ENCODE assay signal across 14 cellular contexts in genomic region chr16:19882186-19882585, GRCh38. TPM values are rescaled to one million over a fixed set of nuclear protein-coding genes. Genes with fewer than 3 reads are reported as not detected.
DNase-seq lines count a peak whose midpoint lies in the region; ATAC-seq, FAIRE-seq and TF ChIP-seq lines count a peak whose summit lies in the region.
"Had no signal": no experiment of that assay in that cellular context is flagged by ENCODE, and none has a peak within 500 bp of the region (broad histone marks: within the 10 kb centered on the region; RNA-seq: fewer than 3 reads in every experiment).

No MANE protein-coding gene starts in this region.

- WGBS in hepatocyte (ENCODE audit: low lambda C conversion rate, missing lambda C conversion rate), result 46% methylated on average over 9 of the region's 9 CpGs
- WGBS in neuronal stem cell (ENCODE audit: extremely low coverage in 2 of 2, insufficient read length in 2 of 2, insufficient replicate concordance in 1 of 2), 2 donors, result no CpG with 5 or more reads among the region's 9 CpGs

- H3K4me2 ChIP-seq in hepatocyte (peak overlapping the region; percentile 98), neuronal stem cell (ENCODE audit: insufficient read depth, low read length, poor library complexity, severe bottlenecking) (peak overlapping the region; percentile 100)

- no peak overlapping the region for H3K4ac ChIP-seq in neuronal stem cell (ENCODE audit: low read length)

- H2BK5ac ChIP-seq in neuronal stem cell (ENCODE audit: low read length), result no peak overlapping the region

- H3K4me1 ChIP-seq in left ventricle myocardium inferior (peaks cover 88% of the 10 kb centered on the region), hepatocyte (ENCODE audit: insufficient read depth) (peaks cover 5% of the 10 kb centered on the region), neuronal stem cell (ENCODE audit: control insufficient read depth in 2 of 2, insufficient read depth in 1 of 2, low read depth in 1 of 2, low read length in 2 of 2) (peaks cover 10 to 19% of the 10 kb centered on the region in 2 donors), vagina (peaks cover 51% of the 10 kb centered on the region)

- peaks cover 19% of the 10 kb centered on the region for H3K4me1 Mint-ChIP-seq in osteocyte (ENCODE audit: unreplicated experiment)

- no peak overlapping the region for H2BK12ac ChIP-seq in neuronal stem cell (ENCODE audit: low read length)

- H3K4me3 ChIP-seq in left ventricle myocardium inferior (peak overlapping the region; percentile 93), hepatocyte (no peak overlapping the region), neuronal stem cell (ENCODE audit: low read length in 2 of 2) (peak overlapping the region in 1 of 2 donors; percentile 91), vagina (peak overlapping the region in 1 of 2 donors; percentile 74)

- H3K79me1 ChIP-seq in neuronal stem cell (ENCODE audit: low read depth, low read length), result peaks cover 4% of the 10 kb centered on the region

- H2BK120ac ChIP-seq in neuronal stem cell (ENCODE audit: low read depth, low read length), result no peak overlapping the region

- H2BK15ac ChIP-seq in neuronal stem cell (ENCODE audit: low read length), result no peak overlapping the region

- H3K27ac Mint-ChIP-seq in osteocyte (ENCODE audit: unreplicated experiment), result no peak overlapping the region
- H3K27ac Mint-ChIP-seq: activated naive CD8-positive, alpha-beta T cell treated with anti-CD3 and anti-CD28 coated beads for 36 hours had no signal

- peaks cover 19% of the 10 kb centered on the region for H3K36me3 ChIP-seq in left ventricle myocardium inferior
- H3K36me3 ChIP-seq in hepatocyte (replicated peaks; ENCODE audit: insufficient read depth, low read depth), result no peaks in the 10 kb centered on the region
- peaks cover 0 to 30% of the 10 kb centered on the region in 2 donors for H3K36me3 ChIP-seq in neuronal stem cell (replicated peaks in 1 of 2; ENCODE audit: control insufficient read depth in 2 of 2, insufficient read depth in 2 of 2, low read length in 2 of 2)
- no peaks in the 10 kb centered on the region for H3K36me3 ChIP-seq in vagina

- H4K20me1 ChIP-seq in hepatocyte (ENCODE audit: insufficient read depth, poor library complexity, severe bottlenecking), result peaks cover 5% of the 10 kb centered on the region

- peak overlapping the region; percentile 97 for H3K27ac ChIP-seq in left ventricle myocardium inferior (replicated peaks)
- no peak overlapping the region for H3K27ac ChIP-seq in hepatocyte
- H3K27ac ChIP-seq in neuronal stem cell (replicated peaks; ENCODE audit: low read length), result no peak overlapping the region
- H3K27ac ChIP-seq in vagina, result peak overlapping the region; percentile 79

- ATAC-seq in Right ventricle myocardium inferior, result no peak

- FAIRE-seq in GM12891 (lab: Jason Lieb, UNC), result no peak
- FAIRE-seq: endometrium had no signal

- H4K91ac ChIP-seq in neuronal stem cell (ENCODE audit: low read depth, low read length, poor library complexity), result no peak overlapping the region

- no peaks in the 10 kb centered on the region for H3K36me3 Mint-ChIP-seq in osteocyte (ENCODE audit: unreplicated experiment)
- H3K36me3 Mint-ChIP-seq: activated naive CD8-positive, alpha-beta T cell treated with anti-CD3 and anti-CD28 coated beads for 36 hours had no signal

- no peak for DNase-seq in left ventricle myocardium inferior
- no peak for DNase-seq in Right ventricle myocardium inferior (ENCODE audit: missing footprints)
- DNase-seq in hepatocyte (ENCODE audit: low spot score), result no peak
- DNase-seq in neuronal stem cell (ENCODE audit: low spot score), result no peak
- no peak for DNase-seq in vagina (ENCODE audit: extremely low spot score in 2 of 2)
- no peak for DNase-seq in GM12891 (ENCODE audit: insufficient read length, low spot score)
- no peak for DNase-seq in osteocyte (ENCODE audit: extremely low spot score, unreplicated experiment)
- DNase-seq in foreskin melanocyte, result no peak
- DNase-seq: activated naive CD8-positive, alpha-beta T cell treated with anti-CD3 and anti-CD28 coated beads for 36 hours; KG1; NCI-H2081 treated with DMSO at 0.1 percent for 48 hours; stimulated activated CD4-positive, alpha-beta T cell treated with anti-CD3 and anti-CD28 coated beads, Interleukin-4, amount 100 ng/mL, for 24 hours had no signal

- H3K9me2 ChIP-seq in hepatocyte (replicated peaks; ENCODE audit: insufficient read depth), result no peaks in the 10 kb centered on the region

- H2AFZ ChIP-seq in hepatocyte, result no peak overlapping the region
- H2AFZ ChIP-seq in neuronal stem cell (ENCODE audit: low read length), result peak overlapping the region; percentile 90

- H3K23ac ChIP-seq in neuronal stem cell (ENCODE audit: low read depth, low read length, poor library complexity), result no peak overlapping the region

- no peak overlapping the region for H4K8ac ChIP-seq in neuronal stem cell (ENCODE audit: low read depth, low read length)

- H3K79me2 ChIP-seq in hepatocyte, result peaks cover 61% of the 10 kb centered on the region

- peaks cover 27% of the 10 kb centered on the region for H3K27me3 Mint-ChIP-seq in osteocyte (ENCODE audit: unreplicated experiment)

- no peaks in the 10 kb centered on the region for H3K27me3 ChIP-seq in left ventricle myocardium inferior (ENCODE audit: low read depth)
- H3K27me3 ChIP-seq in hepatocyte, result no peaks in the 10 kb centered on the region
- no peaks in the 10 kb centered on the region for H3K27me3 ChIP-seq in neuronal stem cell (ENCODE audit: control insufficient read depth in 3 of 3, insufficient read depth in 3 of 3, low read depth in 1 of 3, low read length in 3 of 3)
- no peaks in the 10 kb centered on the region for H3K27me3 ChIP-seq in vagina

- peak overlapping the region; percentile 49 for H3K18ac ChIP-seq in neuronal stem cell (ENCODE audit: low read length)

- H3K14ac ChIP-seq in neuronal stem cell (ENCODE audit: low read length), result no peak overlapping the region

- H3K9me3 ChIP-seq in left ventricle myocardium inferior (replicated peaks), result no peaks in the 10 kb centered on the region
- H3K9me3 ChIP-seq in hepatocyte (ENCODE audit: low read depth), result no peaks in the 10 kb centered on the region
- H3K9me3 ChIP-seq in neuronal stem cell (replicated peaks in 1 of 2; ENCODE audit: control insufficient read depth in 2 of 2, insufficient read depth in 1 of 2, low read depth in 1 of 2, low read length in 2 of 2), result peaks cover 4 to 7% of the 10 kb centered on the region in 2 donors
- no peaks in the 10 kb centered on the region for H3K9me3 ChIP-seq in vagina

- no peak for TF ChIP-seq CTCF in left ventricle myocardium inferior (IDR thresholded peaks at IDR 0.05; ENCODE audit: borderline replicate concordance)
- TF ChIP-seq CTCF in hepatocyte (IDR thresholded peaks at IDR 0.05; ENCODE audit: poor library complexity), result no peak
- TF ChIP-seq CTCF in vagina (IDR thresholded peaks at IDR 0.05), result no peak
- TF ChIP-seq CTCF in osteocyte (IDR thresholded peaks at IDR 0.05), result no peak

- H2AK5ac ChIP-seq in neuronal stem cell (ENCODE audit: low read depth, low read length), result no peak overlapping the region

- H3K9me3 Mint-ChIP-seq in osteocyte (ENCODE audit: unreplicated experiment), result no peaks in the 10 kb centered on the region
- H3K9me3 Mint-ChIP-seq: activated naive CD8-positive, alpha-beta T cell treated with anti-CD3 and anti-CD28 coated beads for 36 hours had no signal

- TF ChIP-seq POLR2A in vagina (IDR thresholded peaks at IDR 0.05), result no peak
- TF ChIP-seq POLR2A in GM12891 (IDR thresholded peaks at IDR 0.05; ENCODE audit: low read depth, low read length), result no peak

- intact Hi-C loops in left ventricle myocardium inferior (cut with micrococcal nuclease) (loop anchor here (10.0 kb wide), 1 partner anchor 247 kb away; no protein-coding TSS in a partner anchor), Right ventricle myocardium inferior (cut with DNase I) (loop anchor here (2.0 to 5.0 kb wide), 4 partner anchors 40 to 215 kb away; partner anchors contain the start of genes IQCK and KNOP1), vagina (cut with DNase I) (loop anchor here (5.0 kb wide), 2 partner anchors 165 to 185 kb away; partner anchors contain the start of genes IQCK and KNOP1)

- no peak overlapping the region for H3K4me3 Mint-ChIP-seq in osteocyte (ENCODE audit: unreplicated experiment)
- H3K4me3 Mint-ChIP-seq: activated naive CD8-positive, alpha-beta T cell treated with anti-CD3 and anti-CD28 coated beads for 36 hours had no signal

- no peak overlapping the region for H3K9ac ChIP-seq in neuronal stem cell (ENCODE audit: low read depth, low read length, poor library complexity)

TF ChIP-seq in GM12891, 5 proteins besides CTCF, POLR2A, EP300 and RAD21:
- TF ChIP-seq SPI1 (IDR thresholded peaks at IDR 0.05; ENCODE audit: low read depth, low read length) (no peak), POU2F2 (IDR thresholded peaks at IDR 0.05; ENCODE audit: low read depth, low read length) (no peak), PAX5 (IDR thresholded peaks at IDR 0.05; ENCODE audit: insufficient read depth, low read length, severe bottlenecking) (no peak)

RNA-seq across cellular contexts. Expression of gene GPRC5B, which starts 2.5 kb away (rescaled TPM):
- 82.3 TPM for total RNA-seq in left ventricle myocardium inferior
- total RNA-seq in Right ventricle myocardium inferior, result 90.0 TPM
- total RNA-seq in hepatocyte, result 34.1 and 36.2 TPM in 2 replicates
- 63.4 and 73.1 TPM in 2 replicates for polyA plus RNA-seq in hepatocyte
- 53.1 TPM for polyA plus RNA-seq in neuronal stem cell (2013, experiment 1 of 2)
- 56.8 TPM for polyA plus RNA-seq in neuronal stem cell (2013, experiment 2 of 2)
- total RNA-seq in vagina, result 44.7 TPM
- polyA plus RNA-seq in GM12891 (2012; ENCODE audit: low read depth, missing spikeins), result 0.09 TPM
- 0.46 and 0.76 TPM in 2 replicates for total RNA-seq in osteocyte
- total RNA-seq: OCI-LY7 had no signal

Comparison
In these comparisons a context has a peak if more than half of its experiments do, and no peak if none do; other contexts are left out.
1. H3K27ac ChIP-seq: peak in left ventricle myocardium inferior (single experiment) and vagina (single experiment); none in hepatocyte (single experiment) and neuronal stem cell (single experiment).
2. RNA of gene GPRC5B, which starts 2.5 kb away (total RNA-seq): 90.0 TPM in Right ventricle myocardium inferior (single experiment), 82.3 TPM in left ventricle myocardium inferior (single experiment), 44.7 TPM in vagina (single experiment) and 34.1 to 36.2 TPM in hepatocyte; 0.46 to 0.76 TPM in osteocyte; every median in the first group is over 10 times any median in the second.